Comparison of ENCODE assay signal across 16 cellular contexts in genomic region chr6:33077908-33078307, GRCh38. TPM values are rescaled to one million over a fixed set of nuclear protein-coding genes. Genes with fewer than 3 reads are reported as not detected.
A peak's percentile ranks its signal among the peaks of the same experiment; 100 is the strongest.
DNase-seq lines count a peak whose midpoint lies in the region; ATAC-seq and TF ChIP-seq lines count a peak whose summit lies in the region.
"Had no signal": no experiment of that assay in that cellular context is flagged by ENCODE, and none has a peak within 500 bp of the region (broad histone marks: within the 10 kb centered on the region; RNA-seq: fewer than 3 reads in every experiment).

No MANE protein-coding gene starts in this region.

- no peak overlapping the region for H3K27ac ChIP-seq in CD4-positive, CD25-positive, alpha-beta regulatory T cell (ENCODE audit: insufficient read depth, low read length, poor library complexity, severe bottlenecking)
- H3K27ac ChIP-seq: breast epithelium, tibial artery had no signal

- peak overlapping the region; percentile 72 for H3K4me3 ChIP-seq in CD4-positive, CD25-positive, alpha-beta regulatory T cell (ENCODE audit: low read depth, low read length)
- H3K4me3 ChIP-seq in GM12864 (ENCODE audit: low read depth, low read length): peak overlapping the region; percentile 65
- H3K4me3 ChIP-seq: tibial artery had no signal

- no peaks in the 10 kb centered on the region for H3K27me3 Mint-ChIP-seq in CD4-positive, CD25-positive, alpha-beta regulatory T cell
- H3K27me3 Mint-ChIP-seq in activated naive CD8-positive, alpha-beta T cell treated with anti-CD3 and anti-CD28 coated beads, Interleukin-2, amount 50 U/mL, for 24 hours: no peaks in the 10 kb centered on the region
- no peaks in the 10 kb centered on the region for H3K27me3 Mint-ChIP-seq in natural killer cell treated with Interleukin-12 subunit alpha and Interleukin-12 subunit beta and Interleukin-15 and Interleukin-18, amount 100 ng/mL, for 72 hours

- no peak for DNase-seq in CD4-positive, CD25-positive, alpha-beta regulatory T cell
- DNase-seq in GM12864 (ENCODE audit: low read depth) (no peak), NCI-H226 (no peak), activated gamma-delta T cell (lab: John Stamatoyannopoulos, UW) (no peak), HuH-7 (ENCODE audit: low spot score) (no peak)
- no peak for DNase-seq in activated naive CD8-positive, alpha-beta T cell treated with anti-CD3 and anti-CD28 coated beads, Interleukin-2, amount 50 U/mL, for 24 hours
- no peak for DNase-seq in natural killer cell treated with Interleukin-12 subunit alpha and Interleukin-12 subunit beta and Interleukin-15 and Interleukin-18, amount 100 ng/mL, for 72 hours (ENCODE audit: low spot score)
- DNase-seq: GOT3; hippocampal formation; NCI-H1417; NCI-H2171 treated with DMSO at 0.1 percent for 48 hours; stimulated activated CD4-positive, alpha-beta T cell treated with anti-CD3 and anti-CD28 coated beads, Interleukin-4, amount 100 ng/mL, for 1 hour; tibial artery had no signal

- no peaks in the 10 kb centered on the region for H3K27me3 ChIP-seq in CD4-positive, CD25-positive, alpha-beta regulatory T cell (ENCODE audit: control insufficient read depth, insufficient read depth, low read length)
- H3K27me3 ChIP-seq: breast epithelium had no signal

- peaks cover 12 to 51% (median 41%) of the 10 kb centered on the region in 4 donors for H3K4me1 Mint-ChIP-seq in CD4-positive, CD25-positive, alpha-beta regulatory T cell
- H3K4me1 Mint-ChIP-seq in activated naive CD8-positive, alpha-beta T cell treated with anti-CD3 and anti-CD28 coated beads, Interleukin-2, amount 50 U/mL, for 24 hours: peaks cover 67% of the 10 kb centered on the region
- peaks cover 60 to 77% of the 10 kb centered on the region in 2 donors for H3K4me1 Mint-ChIP-seq in natural killer cell treated with Interleukin-12 subunit alpha and Interleukin-12 subunit beta and Interleukin-15 and Interleukin-18, amount 100 ng/mL, for 72 hours (ENCODE audit: low read depth in 2 of 2)

- no peaks in the 10 kb centered on the region for H3K36me3 Mint-ChIP-seq in CD4-positive, CD25-positive, alpha-beta regulatory T cell
- peaks cover 7% of the 10 kb centered on the region for H3K36me3 Mint-ChIP-seq in activated naive CD8-positive, alpha-beta T cell treated with anti-CD3 and anti-CD28 coated beads, Interleukin-2, amount 50 U/mL, for 24 hours (ENCODE audit: low read depth)
- no peaks in the 10 kb centered on the region for H3K36me3 Mint-ChIP-seq in natural killer cell treated with Interleukin-12 subunit alpha and Interleukin-12 subunit beta and Interleukin-15 and Interleukin-18, amount 100 ng/mL, for 72 hours
- H3K36me3 Mint-ChIP-seq: activated naive CD4-positive, alpha-beta T cell treated with anti-CD3 and anti-CD28 coated beads, Interleukin-2, amount 50 U/mL, for 24 hours had no signal

- peak overlapping the region; percentile 53 to 91 (median 82) for H3K4me3 Mint-ChIP-seq in CD4-positive, CD25-positive, alpha-beta regulatory T cell
- H3K4me3 Mint-ChIP-seq in activated naive CD8-positive, alpha-beta T cell treated with anti-CD3 and anti-CD28 coated beads, Interleukin-2, amount 50 U/mL, for 24 hours: peak overlapping the region; percentile 72
- H3K4me3 Mint-ChIP-seq in natural killer cell treated with Interleukin-12 subunit alpha and Interleukin-12 subunit beta and Interleukin-15 and Interleukin-18, amount 100 ng/mL, for 72 hours: peak overlapping the region; percentile 92
- H3K4me3 Mint-ChIP-seq: activated naive CD4-positive, alpha-beta T cell treated with anti-CD3 and anti-CD28 coated beads, Interleukin-2, amount 50 U/mL, for 24 hours had no signal

- peaks cover 6% of the 10 kb centered on the region for H3K36me3 ChIP-seq in CD4-positive, CD25-positive, alpha-beta regulatory T cell (ENCODE audit: control insufficient read depth, insufficient read depth, low read length)
- H3K36me3 ChIP-seq: breast epithelium, tibial artery had no signal

- H3K9me3 ChIP-seq in CD4-positive, CD25-positive, alpha-beta regulatory T cell (ENCODE audit: control insufficient read depth in 2 of 2, low read length in 2 of 2): no peaks in the 10 kb centered on the region
- H3K9me3 ChIP-seq: breast epithelium, tibial artery had no signal

- H3K4me1 ChIP-seq in CD4-positive, CD25-positive, alpha-beta regulatory T cell (ENCODE audit: control insufficient read depth, insufficient read depth, low read length, poor library complexity, severe bottlenecking): peaks cover 32% of the 10 kb centered on the region
- H3K4me1 ChIP-seq: breast epithelium had no signal

- H3K27ac Mint-ChIP-seq in CD4-positive, CD25-positive, alpha-beta regulatory T cell: peak overlapping the region in 2 of 3 donors; percentile 66 to 81
- H3K27ac Mint-ChIP-seq in activated naive CD8-positive, alpha-beta T cell treated with anti-CD3 and anti-CD28 coated beads, Interleukin-2, amount 50 U/mL, for 24 hours: peak overlapping the region; percentile 78
- peak overlapping the region; percentile 32 to 87 for H3K27ac Mint-ChIP-seq in natural killer cell treated with Interleukin-12 subunit alpha and Interleukin-12 subunit beta and Interleukin-15 and Interleukin-18, amount 100 ng/mL, for 72 hours
- H3K27ac Mint-ChIP-seq: activated naive CD4-positive, alpha-beta T cell treated with anti-CD3 and anti-CD28 coated beads, Interleukin-2, amount 50 U/mL, for 24 hours had no signal

- H3K9me3 Mint-ChIP-seq in CD4-positive, CD25-positive, alpha-beta regulatory T cell: no peaks in the 10 kb centered on the region
- no peaks in the 10 kb centered on the region for H3K9me3 Mint-ChIP-seq in activated naive CD8-positive, alpha-beta T cell treated with anti-CD3 and anti-CD28 coated beads, Interleukin-2, amount 50 U/mL, for 24 hours
- H3K9me3 Mint-ChIP-seq in natural killer cell treated with Interleukin-12 subunit alpha and Interleukin-12 subunit beta and Interleukin-15 and Interleukin-18, amount 100 ng/mL, for 72 hours: no peaks in the 10 kb centered on the region
- H3K9me3 Mint-ChIP-seq: activated naive CD4-positive, alpha-beta T cell treated with anti-CD3 and anti-CD28 coated beads, Interleukin-2, amount 50 U/mL, for 24 hours had no signal

- no peak for ATAC-seq in CD4-positive, CD25-positive, alpha-beta regulatory T cell (ENCODE audit: low read depth in 2 of 2)
- no peak for ATAC-seq in activated naive CD8-positive, alpha-beta T cell treated with anti-CD3 and anti-CD28 coated beads, Interleukin-2, amount 50 U/mL, for 24 hours
- no peak for ATAC-seq in natural killer cell treated with Interleukin-12 subunit alpha and Interleukin-12 subunit beta and Interleukin-15 and Interleukin-18, amount 100 ng/mL, for 72 hours
- no peak for ATAC-seq in HG03196 (IDR thresholded peaks at IDR 0.05; ENCODE audit: unreplicated experiment)

- TF ChIP-seq CTCF in GM12864 (IDR thresholded peaks at IDR 0.05; ENCODE audit: low read depth, low read length, missing control alignments): no peak

RNA-seq across cellular contexts. Expression of gene HLA-DPB1, which starts 2.1 kb away (rescaled TPM):
- 153 TPM for total RNA-seq in CD4-positive, CD25-positive, alpha-beta regulatory T cell
- 100 to 1,000 TPM; 144 to 335 (median 244) TPM for polyA plus RNA-seq in CD4-positive, CD25-positive, alpha-beta regulatory T cell
- 10 to 100 TPM; 14.7 to 93.6 TPM for total RNA-seq in natural killer cell treated with Interleukin-12 subunit alpha and Interleukin-12 subunit beta and Interleukin-15 and Interleukin-18, amount 100 ng/mL, for 72 hours

RNA-seq across cellular contexts. Expression of gene HLA-DPA1, which starts 4.5 kb away (rescaled TPM):
- total RNA-seq in CD4-positive, CD25-positive, alpha-beta regulatory T cell: 102 TPM
- 100 to 1,000 TPM in 3 of 4 donors, 10 to 100 TPM in 1; 97.9 to 292 (median 209) TPM for polyA plus RNA-seq in CD4-positive, CD25-positive, alpha-beta regulatory T cell
- total RNA-seq in natural killer cell treated with Interleukin-12 subunit alpha and Interleukin-12 subunit beta and Interleukin-15 and Interleukin-18, amount 100 ng/mL, for 72 hours: 100 to 1,000 TPM in 1 of 2 donors, 10 to 100 TPM in 1; 33.8 to 145 TPM
